Comparison of ENCODE assay signal across 15 cellular contexts in genomic region chr3:172359231-172359630, GRCh38.
"Had no signal": no experiment of that assay in that cellular context is flagged by ENCODE, and none has a peak within 500 bp of the region (broad histone marks: within the 10 kb centered on the region; RNA-seq: fewer than 3 reads in every experiment).

No MANE protein-coding gene starts in this region.

- H3K4me3 Mint-ChIP-seq: activated naive CD8-positive, alpha-beta T cell; activated T-cell treated with anti-CD3 and anti-CD28 coated beads, Interleukin-2, amount 50 U/mL, for 24 hours; neural crest cell; stimulated activated effector memory CD8-positive, alpha-beta T cell treated with anti-CD3 and anti-CD28 coated beads, Interleukin-12 subunit alpha, Interleukin-12 subunit beta, amount 100 ng/mL, for 72 hours; T-helper 2 cell treated with Interferon-gamma antibody and Interleukin-4, amounts not matched to agents 5 μg/mL and 100 μg/mL, for 36 hours had no signal

- H3K27ac Mint-ChIP-seq: activated naive CD8-positive, alpha-beta T cell; activated T-cell treated with anti-CD3 and anti-CD28 coated beads, Interleukin-2, amount 50 U/mL, for 24 hours; stimulated activated effector memory CD8-positive, alpha-beta T cell treated with anti-CD3 and anti-CD28 coated beads, Interleukin-12 subunit alpha, Interleukin-12 subunit beta, amount 100 ng/mL, for 72 hours; T-helper 2 cell treated with Interferon-gamma antibody and Interleukin-4, amounts not matched to agents 5 μg/mL and 100 μg/mL, for 36 hours had no signal

- H3K4me3 ChIP-seq: skin epidermis, tibial nerve, vagina had no signal

- H3K27ac ChIP-seq: brain microvascular endothelial cell, skin epidermis, tibial nerve, vagina had no signal

- ATAC-seq: stimulated activated effector memory CD8-positive, alpha-beta T cell treated with anti-CD3 and anti-CD28 coated beads, Interleukin-12 subunit alpha, Interleukin-12 subunit beta, amount 100 ng/mL, for 72 hours had no signal

- H3K27me3 Mint-ChIP-seq: activated naive CD8-positive, alpha-beta T cell; activated T-cell treated with anti-CD3 and anti-CD28 coated beads, Interleukin-2, amount 50 U/mL, for 24 hours had no signal

- H3K4me1 Mint-ChIP-seq: neural crest cell; stimulated activated effector memory CD8-positive, alpha-beta T cell treated with anti-CD3 and anti-CD28 coated beads, Interleukin-12 subunit alpha, Interleukin-12 subunit beta, amount 100 ng/mL, for 72 hours had no signal

- H3K9me3 Mint-ChIP-seq: activated T-cell treated with anti-CD3 and anti-CD28 coated beads, Interleukin-2, amount 50 U/mL, for 24 hours; neural crest cell; stimulated activated effector memory CD8-positive, alpha-beta T cell treated with anti-CD3 and anti-CD28 coated beads, Interleukin-12 subunit alpha, Interleukin-12 subunit beta, amount 100 ng/mL, for 72 hours; T-helper 2 cell treated with Interferon-gamma antibody and Interleukin-4, amounts not matched to agents 5 μg/mL and 100 μg/mL, for 36 hours had no signal

- H3K9me3 ChIP-seq: tibial nerve, vagina had no signal

- H3K27me3 ChIP-seq: brain microvascular endothelial cell, tibial nerve, vagina had no signal

- DNase-seq: activated CD4-positive, alpha-beta T cell treated with anti-CD3 and anti-CD28 coated beads, Interleukin-2, amount 50 U/mL, for 4 hours; activated CD4-positive, CD25-positive, alpha-beta regulatory T cell treated with anti-CD3 and anti-CD28 coated beads, Interleukin-2, amount 50 U/mL, for 72 hours; activated effector memory CD4-positive, alpha-beta T cell treated with anti-CD3 and anti-CD28 coated beads, Interleukin-2, amount 50 U/mL, for 16 hours; activated T-cell treated with anti-CD3 and anti-CD28 coated beads, Interleukin-2, amount 50 U/mL, for 24 hours; brain microvascular endothelial cell; foreskin melanocyte; head of caudate nucleus; islet precursor cell had no signal
